9 cellular contexts compared by ENCODE assay signal in genomic region chr5:124583469-124584350, GRCh38.
A peak's percentile ranks its signal among the peaks of the same experiment; 100 is the strongest.
DNase-seq lines count a peak whose midpoint lies in the region; ATAC-seq and TF ChIP-seq lines count a peak whose summit lies in the region.
"Had no signal": no experiment of that assay in that cellular context is flagged by ENCODE, and none has a peak within 500 bp of the region (broad histone marks: within the 10 kb centered on the region; RNA-seq: fewer than 3 reads in every experiment).

No MANE protein-coding gene starts in this region.

- no peak for TF ChIP-seq CTCF in CD8-positive, alpha-beta T cell (IDR thresholded peaks at IDR 0.05)
- TF ChIP-seq CTCF in adrenal gland (IDR thresholded peaks at IDR 0.05) (no peak), omental fat pad (IDR thresholded peaks at IDR 0.05) (no peak)

- ATAC-seq in CD8-positive, alpha-beta T cell: peak; percentile 66
- ATAC-seq in GM18909 (IDR thresholded peaks at IDR 0.05; ENCODE audit: poor library complexity, unreplicated experiment) (peak; percentile 100), HG03045 (IDR thresholded peaks at IDR 0.05; ENCODE audit: unreplicated experiment) (peak; percentile 100), omental fat pad (ENCODE audit: low FRiP score) (no peak)

- H3K36me3 ChIP-seq in CD8-positive, alpha-beta T cell (ENCODE audit: insufficient read depth, low read length): no peaks in the 10 kb centered on the region
- H3K36me3 ChIP-seq in adrenal gland (replicated peaks in 1 of 2): no peaks in the 10 kb centered on the region
- H3K36me3 ChIP-seq: Peyer's patch had no signal

- intact Hi-C loops in CD8-positive, alpha-beta T cell (cut with DNase I, micrococcal nuclease): no loop called here
- intact Hi-C loops in adrenal gland (cut with DNase I): no loop called here

- no peak for TF ChIP-seq POLR2A in adrenal gland (IDR thresholded peaks at IDR 0.05)

- no peaks in the 10 kb centered on the region for H3K36me3 Mint-ChIP-seq in CD8-positive, alpha-beta T cell

- H3K4me1 ChIP-seq in CD8-positive, alpha-beta T cell (ENCODE audit: insufficient read depth, low read length): no peaks in the 10 kb centered on the region
- H3K4me1 ChIP-seq in adrenal gland (replicated peaks in 1 of 2): no peaks in the 10 kb centered on the region
- H3K4me1 ChIP-seq: Peyer's patch had no signal

- no peak overlapping the region for H3K4me3 ChIP-seq in CD8-positive, alpha-beta T cell (ENCODE audit: low read depth, low read length)
- H3K4me3 ChIP-seq in adrenal gland: no peak overlapping the region
- H3K4me3 ChIP-seq: Peyer's patch had no signal

- DNase-seq in CD8-positive, alpha-beta T cell: no peak
- DNase-seq in NOMO-1 (lab: John Stamatoyannopoulos, UW; ENCODE audit: unreplicated experiment in 2 of 2) (peak; percentile 37 to 86), adrenal gland (no peak), omental fat pad (ENCODE audit: low spot score) (no peak)
- DNase-seq in central memory CD4-positive, alpha-beta T cell: peak; percentile 15
- peak; percentile 43 for DNase-seq in stimulated activated CD4-positive, alpha-beta T cell treated with anti-CD3 and anti-CD28 coated beads, Interleukin-15, amount 100 ng/mL, for 24 hours

- no peak overlapping the region for H3K27ac Mint-ChIP-seq in CD8-positive, alpha-beta T cell

- H3K4me1 Mint-ChIP-seq in CD8-positive, alpha-beta T cell (ENCODE audit: low read depth): peaks cover 5% of the 10 kb centered on the region

- no peaks in the 10 kb centered on the region for H3K9me3 Mint-ChIP-seq in CD8-positive, alpha-beta T cell

- H3K27ac ChIP-seq in CD8-positive, alpha-beta T cell (ENCODE audit: low read depth, low read length): no peak overlapping the region
- no peak overlapping the region for H3K27ac ChIP-seq in adrenal gland

- H3K27me3 ChIP-seq in CD8-positive, alpha-beta T cell (ENCODE audit: insufficient read depth, low read length): no peaks in the 10 kb centered on the region
- H3K27me3 ChIP-seq in adrenal gland: no peaks in the 10 kb centered on the region
- H3K27me3 ChIP-seq: Peyer's patch had no signal

- H3K4me3 Mint-ChIP-seq in CD8-positive, alpha-beta T cell: no peak overlapping the region

- H3K27me3 Mint-ChIP-seq in CD8-positive, alpha-beta T cell (ENCODE audit: low read depth): no peaks in the 10 kb centered on the region

- WGBS in adrenal gland, 4 donors: 78 to 84% (median 82%) methylated on average over 7 of the region's 7 CpGs

- CTCF ChIA-PET in CD8-positive, alpha-beta T cell (lab: Charles Lee): no interaction called here

- POLR2A ChIA-PET in CD8-positive, alpha-beta T cell (lab: Charles Lee): no interaction called here

- H3K9me3 ChIP-seq in CD8-positive, alpha-beta T cell (ENCODE audit: low read length): no peaks in the 10 kb centered on the region
- H3K9me3 ChIP-seq in adrenal gland (replicated peaks in 1 of 3): no peaks in the 10 kb centered on the region

Comparison
In these comparisons a context has a peak if more than half of its experiments do, and no peak if none do; other contexts are left out.
1. DNase-seq: peak in NOMO-1 (2 of 2), central memory CD4-positive, alpha-beta T cell (single experiment) and stimulated activated CD4-positive, alpha-beta T cell treated with anti-CD3 and anti-CD28 coated beads, Interleukin-15, amount 100 ng/mL, for 24 hours (single experiment); none in CD8-positive, alpha-beta T cell (0 of 7), adrenal gland (0 of 7) and omental fat pad (single experiment).